18 cellular contexts compared by ENCODE assay signal in the genomic region with DNA sequence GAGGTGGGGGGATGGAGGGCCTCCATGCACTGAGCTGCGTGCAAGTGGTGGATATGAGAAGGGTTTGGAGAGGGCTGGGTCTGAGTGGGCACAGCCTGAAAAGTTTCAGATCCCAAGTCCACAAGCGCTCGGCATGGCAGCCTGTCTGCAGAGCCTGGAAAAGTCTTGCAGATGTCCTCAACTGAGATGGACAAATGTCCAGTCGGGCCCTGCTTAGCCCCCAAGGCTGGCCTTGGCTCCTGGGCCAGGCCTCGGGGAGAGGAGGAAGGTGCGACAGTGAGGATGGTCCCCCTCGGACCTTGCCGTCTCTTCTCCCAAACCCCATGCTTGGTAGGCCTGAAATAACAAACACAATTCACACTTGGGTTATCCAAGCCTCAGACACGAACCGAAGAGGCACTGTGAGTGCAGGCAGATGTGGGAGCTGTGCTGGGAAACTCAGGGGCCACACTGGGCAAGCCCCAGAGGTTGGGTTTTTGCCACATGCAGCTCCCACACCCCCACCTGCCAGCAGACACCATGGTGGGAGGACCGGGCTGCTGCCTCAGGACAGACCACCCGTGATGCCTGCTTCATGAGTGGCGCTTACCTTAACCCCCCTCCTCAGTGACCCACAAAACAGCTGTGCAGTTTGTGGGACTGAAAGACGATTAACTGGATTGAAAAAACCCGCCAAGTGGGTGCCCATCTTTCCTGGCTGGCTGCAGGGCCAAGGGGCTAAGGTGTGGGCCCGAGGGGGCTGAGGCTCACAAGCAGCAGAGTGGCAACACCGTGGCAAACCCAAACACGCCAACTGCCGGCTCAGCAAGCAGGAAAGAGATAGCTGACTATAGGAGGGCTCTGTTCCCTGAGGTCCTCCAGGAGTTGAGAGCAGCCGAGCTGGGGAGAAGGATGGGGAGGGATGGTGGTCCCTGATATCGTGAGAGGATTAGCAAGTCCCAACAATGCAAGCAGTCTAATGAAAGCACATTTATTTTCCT.
"Had no signal": no experiment of that assay in that cellular context is flagged by ENCODE, and none has a peak within 500 bp of the region (broad histone marks: within the 10 kb centered on the region; RNA-seq: fewer than 3 reads in every experiment).

No MANE protein-coding gene starts in this region.

- H3K4me3 Mint-ChIP-seq: activated CD4-positive, alpha-beta T cell treated with anti-CD3 and anti-CD28 coated beads for 36 hours; activated CD8-positive, alpha-beta T cell treated with anti-CD3 and anti-CD28 coated beads for 36 hours; activated naive CD8-positive, alpha-beta T cell treated with anti-CD3 and anti-CD28 coated beads for 36 hours; activated T-cell treated with anti-CD3 and anti-CD28 coated beads, Interleukin-2, amount 50 U/mL, for 72 hours; brain; central memory CD8-positive, alpha-beta T cell; mesothelial cell of epicardium had no signal

- H3K27me3 ChIP-seq: esophagus squamous epithelium had no signal

- H3K4me1 ChIP-seq: prostate gland had no signal

- H3K4me3 ChIP-seq: coronary artery, esophagus squamous epithelium, lower lobe of right lung, prostate gland, thoracic aorta had no signal

- H3K27me3 Mint-ChIP-seq: activated CD4-positive, alpha-beta T cell treated with anti-CD3 and anti-CD28 coated beads for 36 hours; activated CD8-positive, alpha-beta T cell treated with anti-CD3 and anti-CD28 coated beads for 36 hours; activated naive CD8-positive, alpha-beta T cell treated with anti-CD3 and anti-CD28 coated beads for 36 hours; brain; central memory CD8-positive, alpha-beta T cell had no signal

- H3K27ac Mint-ChIP-seq: activated CD4-positive, alpha-beta T cell treated with anti-CD3 and anti-CD28 coated beads for 36 hours; activated naive CD8-positive, alpha-beta T cell treated with anti-CD3 and anti-CD28 coated beads for 36 hours had no signal

- ATAC-seq: activated CD4-positive, alpha-beta T cell treated with anti-CD3 and anti-CD28 coated beads for 36 hours; activated CD8-positive, alpha-beta T cell treated with anti-CD3 and anti-CD28 coated beads for 36 hours; activated T-cell treated with anti-CD3 and anti-CD28 coated beads, Interleukin-2, amount 50 U/mL, for 72 hours; left cardiac atrium; lower lobe of right lung; right cardiac atrium had no signal

- H3K27ac ChIP-seq: lower lobe of right lung, prostate gland, thoracic aorta had no signal

- H3K9me3 ChIP-seq: esophagus squamous epithelium, lower lobe of right lung, prostate gland, thoracic aorta had no signal

- DNase-seq: activated CD4-positive, alpha-beta T cell treated with anti-CD3 and anti-CD28 coated beads for 36 hours; activated CD8-positive, alpha-beta T cell treated with anti-CD3 and anti-CD28 coated beads for 36 hours; activated gamma-delta T cell; activated naive CD8-positive, alpha-beta T cell treated with anti-CD3 and anti-CD28 coated beads for 36 hours; activated T-cell treated with anti-CD3 and anti-CD28 coated beads, Interleukin-2, amount 50 U/mL, for 72 hours; amygdala; esophagus squamous epithelium; left cardiac atrium; lower lobe of right lung; right cardiac atrium; small intestine; T-helper 2 cell had no signal

- H3K9me3 Mint-ChIP-seq: activated CD8-positive, alpha-beta T cell treated with anti-CD3 and anti-CD28 coated beads for 36 hours; activated naive CD8-positive, alpha-beta T cell treated with anti-CD3 and anti-CD28 coated beads for 36 hours; activated T-cell treated with anti-CD3 and anti-CD28 coated beads, Interleukin-2, amount 50 U/mL, for 72 hours; brain; central memory CD8-positive, alpha-beta T cell; mesothelial cell of epicardium had no signal
